In genomic region chr14:73644531-73645247, GRCh38 we compare ENCODE assay signal across 8 cellular contexts. TPM values are rescaled to one million over a fixed set of nuclear protein-coding genes. Genes with fewer than 3 reads are reported as not detected.
DNase-seq lines count a peak whose midpoint lies in the region; TF ChIP-seq lines count a peak whose summit lies in the region.

Gene DNAL1 (plus strand): TSS chr14:73644986. CDS start chr14:73645040, 54 bp downstream.

- H3K27me3 Mint-ChIP-seq in neural crest cell (ENCODE audit: low read depth): no peaks in the 10 kb centered on the region

- intact Hi-C loops in stomach (cut with DNase I; ENCODE audit: low total_unique reads): no loop called here

- peak within 1 kb of the TSS; percentile 47; the same call in 1 of the 2 replicates for H3K9ac ChIP-seq in MM.1S (ENCODE audit: low read length)

- no peak for TF ChIP-seq EP300 in stomach (IDR thresholded peaks at IDR 0.05)

- H3K4me2 ChIP-seq in MM.1S (ENCODE audit: low read depth, low read length): peak within 1 kb of the TSS; percentile 65

- H3K27me3 ChIP-seq in MM.1S (replicated peaks; ENCODE audit: insufficient read depth, low read length) (no peaks in the 10 kb centered on the region), stomach (no peaks in the 10 kb centered on the region)

- no peaks in the 10 kb centered on the region for H3K9me2 ChIP-seq in MM.1S (replicated peaks; ENCODE audit: insufficient read depth, low read length)

- H3K9me3 ChIP-seq in MM.1S (replicated peaks; ENCODE audit: insufficient read depth, low read length): no peaks in the 10 kb centered on the region
- H3K9me3 ChIP-seq in stomach: no peaks in the 10 kb centered on the region

- no peaks in the 10 kb centered on the region for H3K9me3 Mint-ChIP-seq in neural crest cell

- peak within 1 kb of the TSS; percentile 89 for H3K27ac Mint-ChIP-seq in neural crest cell (ENCODE audit: unreplicated experiment)

- H3F3A ChIP-seq in MM.1S (ENCODE audit: insufficient read depth, low read length): no peaks in the 10 kb centered on the region

- H3K4me3 Mint-ChIP-seq in neural crest cell: peak within 1 kb of the TSS; percentile 93

- no peak for TF ChIP-seq CTCF in MM.1S (IDR thresholded peaks at IDR 0.05; ENCODE audit: low read length)
- no peak for TF ChIP-seq CTCF in foreskin fibroblast (IDR thresholded peaks at IDR 0.05; ENCODE audit: low read depth, low read length)
- no peak for TF ChIP-seq CTCF in neural crest cell (conservative IDR thresholded peaks at IDR 0.05)
- TF ChIP-seq CTCF in stomach (IDR thresholded peaks at IDR 0.05): peak in 1 of 7 experiments; percentile 16

- WGBS in stomach, 5 donors: 0% methylated on average over 41 to 43 of the region's 43 CpGs

- peaks cover 22% of the 10 kb centered on the region for H3K4me1 Mint-ChIP-seq in neural crest cell

- in situ Hi-C loops in G401 (cut with HindIII; ENCODE audit: low sequenced_read_pairs): no loop called here

- H3K27ac ChIP-seq in MM.1S (ENCODE audit: low read length) (no peak within 1 kb of the TSS), stomach (peak within 1 kb of the TSS; percentile 67 to 89 (median 84))

- no peaks in the 10 kb centered on the region for H3K79me2 ChIP-seq in MM.1S (ENCODE audit: low read length)

- H3K4me1 ChIP-seq in MM.1S (ENCODE audit: low read length) (no peaks in the 10 kb centered on the region), stomach (peaks cover 5 to 25% (median 19%) of the 10 kb centered on the region in 4 donors)

- peak; percentile 92 for DNase-seq in G401 (ENCODE audit: low spot score)
- DNase-seq in HCEC 1CT: peak; percentile 92
- peak; percentile 81 for DNase-seq in MM.1S
- DNase-seq in SHP77 treated with DMSO at 0.1 percent for 48 hours (lab: John Stamatoyannopoulos, UW): peak; percentile 87
- peak; percentile 91 for DNase-seq in activated gamma-delta T cell treated with Interleukin-2 at 50 U/mL for 16 hours
- DNase-seq in foreskin fibroblast: peak; percentile 90 to 97
- peak; percentile 90 for DNase-seq in neural crest cell (ENCODE audit: low read depth, low spot score)
- peak; percentile 94 for DNase-seq in stomach

- H2AFZ ChIP-seq in MM.1S (ENCODE audit: low read length): peak within 1 kb of the TSS; percentile 80

- H4K20me1 ChIP-seq in MM.1S (ENCODE audit: insufficient read depth, low read length): no peaks in the 10 kb centered on the region

- H3K36me3 ChIP-seq in MM.1S (replicated peaks; ENCODE audit: insufficient read depth, low read length) (no peaks in the 10 kb centered on the region), stomach (no peaks in the 10 kb centered on the region)

- H3K4me3 ChIP-seq in MM.1S (ENCODE audit: low read length) (peak within 1 kb of the TSS; percentile 72), foreskin fibroblast (ENCODE audit: low read depth in 1 of 2, low read length in 2 of 2) (peak within 1 kb of the TSS; percentile 86 to 97), stomach (peak within 1 kb of the TSS; percentile 61 to 91 (median 78))

- no peaks in the 10 kb centered on the region for H3K36me3 Mint-ChIP-seq in neural crest cell (ENCODE audit: low read depth)

- no peak for TF ChIP-seq POLR2A in stomach (IDR thresholded peaks at IDR 0.05)

RNA-seq across cellular contexts. Expression of gene DNAL1, which starts in this region (rescaled TPM):
- total RNA-seq in G401 (2014; rRNA removed; shearing (Covaris generic)): 18.8 and 32.8 TPM in 2 replicates
- 18.1 and 20.1 TPM in 2 replicates for total RNA-seq in neural crest cell
- total RNA-seq in stomach: 10 to 100 TPM in 2 of 5 donors, 1 to 10 TPM in 1, under 1 TPM in 1, not detected in 1; 0.29 to 12.9 (median 7.5) TPM
- polyA plus RNA-seq in stomach: 1 to 10 TPM; 3.1 to 9.2 (median 7.7) TPM
